ENCODE assay signal across 1 cellular context in genomic region chr15:45391746-45392711, GRCh38.
A peak's percentile ranks its signal among the peaks of the same experiment; 100 is the strongest.
TF ChIP-seq lines count a peak whose summit lies in the region.

No MANE protein-coding gene starts in this region.

TF ChIP-seq in GM12878, 131 proteins besides CTCF, POLR2A, EP300 and RAD21 (continued from another document):
- no peak; the same call in 1 of the 2 replicates for TF ChIP-seq ZBTB40 (IDR thresholded peaks at IDR 0.05; ENCODE audit: borderline replicate concordance)
- peak; percentile 52 for TF ChIP-seq RUNX3 (IDR thresholded peaks at IDR 0.05; ENCODE audit: low read length)
- TF ChIP-seq ETV6 (conservative IDR thresholded peaks at IDR 0.05 in 1 of 2, IDR thresholded peaks at IDR 0.05 in 1 of 2; ENCODE audit: borderline replicate concordance in 1 of 2, low read depth in 1 of 2), result peak in 1 of 2 experiments; percentile 90; a peak in 2 of 4 replicates
- peak; percentile 10; the same call in 1 of the 2 replicates for TF ChIP-seq FOXM1 (IDR thresholded peaks at IDR 0.05; ENCODE audit: low read depth, low read length)
- peak; percentile 84; the same call in 1 of the 2 replicates for TF ChIP-seq BACH1 (IDR thresholded peaks at IDR 0.05; ENCODE audit: borderline replicate concordance)
- TF ChIP-seq MTA3 (IDR thresholded peaks at IDR 0.05; ENCODE audit: borderline replicate concordance, low read length), result 0 out of 2 replicates have a peak, but pooled peaks have one; percentile 72
- TF ChIP-seq MYB (IDR thresholded peaks at IDR 0.05; ENCODE audit: borderline replicate concordance, low read depth, low read length), result no peak
- TF ChIP-seq, protein P1, sequence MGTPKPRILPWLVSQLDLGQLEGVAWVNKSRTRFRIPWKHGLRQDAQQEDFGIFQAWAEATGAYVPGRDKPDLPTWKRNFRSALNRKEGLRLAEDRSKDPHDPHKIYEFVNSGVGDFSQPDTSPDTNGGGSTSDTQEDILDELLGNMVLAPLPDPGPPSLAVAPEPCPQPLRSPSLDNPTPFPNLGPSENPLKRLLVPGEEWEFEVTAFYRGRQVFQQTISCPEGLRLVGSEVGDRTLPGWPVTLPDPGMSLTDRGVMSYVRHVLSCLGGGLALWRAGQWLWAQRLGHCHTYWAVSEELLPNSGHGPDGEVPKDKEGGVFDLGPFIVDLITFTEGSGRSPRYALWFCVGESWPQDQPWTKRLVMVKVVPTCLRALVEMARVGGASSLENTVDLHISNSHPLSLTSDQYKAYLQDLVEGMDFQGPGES (IDR thresholded peaks at IDR 0.05), result no peak
- no peak for TF ChIP-seq POLR2AphosphoS2 (IDR thresholded peaks at IDR 0.05; ENCODE audit: low read depth, low read length)
- peak; percentile 56 for TF ChIP-seq CREM (IDR thresholded peaks at IDR 0.05; ENCODE audit: low read depth)
- 0 out of 2 replicates have a peak, but pooled peaks have one; percentile 43 for TF ChIP-seq RCOR1 (conservative IDR thresholded peaks at IDR 0.05; ENCODE audit: low read depth, low read length)
- TF ChIP-seq BHLHE40 (IDR thresholded peaks at IDR 0.05; ENCODE audit: borderline replicate concordance in 1 of 2, low read depth in 2 of 2, low read length in 1 of 2), result peak; percentile 99 to 100
- TF ChIP-seq ZNF207 (IDR thresholded peaks at IDR 0.05; ENCODE audit: borderline replicate concordance), result no peak
- TF ChIP-seq IKZF1 (conservative IDR thresholded peaks at IDR 0.05), result peak; percentile 89
- peak; percentile 47; the same call in 1 of the 2 replicates for TF ChIP-seq PAX5 (IDR thresholded peaks at IDR 0.05; ENCODE audit: borderline replicate concordance, low read depth, low read length)
- TF ChIP-seq EGR1 (IDR thresholded peaks at IDR 0.05; ENCODE audit: borderline replicate concordance in 1 of 2, low read depth in 2 of 2, low read length in 2 of 2), result no peak
- TF ChIP-seq PKNOX1 (IDR thresholded peaks at IDR 0.05), result no peak; the same call in 1 of the 2 replicates
- TF ChIP-seq FOXK2 (IDR thresholded peaks at IDR 0.05), result no peak; the same call in 1 of the 2 replicates
- peak; percentile 94 to 96 for TF ChIP-seq IKZF2 (IDR thresholded peaks at IDR 0.05)
- TF ChIP-seq GATAD2B (conservative IDR thresholded peaks at IDR 0.05; ENCODE audit: low read depth), result 0 out of 2 replicates have a peak, but pooled peaks have one; percentile 57
- TF ChIP-seq SKIL (IDR thresholded peaks at IDR 0.05; ENCODE audit: low read depth, poor library complexity, severe bottlenecking), result peak; percentile 40
- TF ChIP-seq, protein P2, sequence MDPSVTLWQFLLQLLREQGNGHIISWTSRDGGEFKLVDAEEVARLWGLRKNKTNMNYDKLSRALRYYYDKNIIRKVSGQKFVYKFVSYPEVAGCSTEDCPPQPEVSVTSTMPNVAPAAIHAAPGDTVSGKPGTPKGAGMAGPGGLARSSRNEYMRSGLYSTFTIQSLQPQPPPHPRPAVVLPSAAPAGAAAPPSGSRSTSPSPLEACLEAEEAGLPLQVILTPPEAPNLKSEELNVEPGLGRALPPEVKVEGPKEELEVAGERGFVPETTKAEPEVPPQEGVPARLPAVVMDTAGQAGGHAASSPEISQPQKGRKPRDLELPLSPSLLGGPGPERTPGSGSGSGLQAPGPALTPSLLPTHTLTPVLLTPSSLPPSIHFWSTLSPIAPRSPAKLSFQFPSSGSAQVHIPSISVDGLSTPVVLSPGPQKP (IDR thresholded peaks at IDR 0.05; ENCODE audit: low read depth, low read length), result no peak
- peak; percentile 91 for TF ChIP-seq NBN (IDR thresholded peaks at IDR 0.05)
- no peak for TF ChIP-seq MYC (IDR thresholded peaks at IDR 0.05; ENCODE audit: insufficient read depth, insufficient read length, insufficient replicate concordance, low read length, severe bottlenecking)
- peak; percentile 46; the same call in 1 of the 2 replicates for TF ChIP-seq CREB1 (IDR thresholded peaks at IDR 0.05; ENCODE audit: low read depth)
- TF ChIP-seq RELB (IDR thresholded peaks at IDR 0.05; ENCODE audit: low read depth), result peak; percentile 97
- peak; percentile 77 for TF ChIP-seq MTA2 (IDR thresholded peaks at IDR 0.05; ENCODE audit: low read depth)
- TF ChIP-seq SREBF2 (IDR thresholded peaks at IDR 0.05; ENCODE audit: low read length), result no peak
- TF ChIP-seq SPI1 (IDR thresholded peaks at IDR 0.05; ENCODE audit: borderline replicate concordance, insufficient read depth, low read depth, low read length), result peak; percentile 86
- peak; percentile 56 for TF ChIP-seq JUNB (IDR thresholded peaks at IDR 0.05)
- no peak for TF ChIP-seq RBBP5 (conservative IDR thresholded peaks at IDR 0.05)
- peak; percentile 75; the same call in 2 of the 3 replicates for TF ChIP-seq POU2F2 (IDR thresholded peaks at IDR 0.05; ENCODE audit: borderline replicate concordance, low read depth, low read length)
- TF ChIP-seq BRCA1 (IDR thresholded peaks at IDR 0.05; ENCODE audit: low read depth, low read length), result no peak
- no peak for TF ChIP-seq SMARCA5 (IDR thresholded peaks at IDR 0.05)
- TF ChIP-seq EZH2 (IDR thresholded peaks at IDR 0.05; ENCODE audit: borderline replicate concordance, control insufficient read depth, low read depth, low read length), result 0 out of 2 replicates have a peak, but pooled peaks have one; percentile 16
- peak; percentile 86 for TF ChIP-seq EED (IDR thresholded peaks at IDR 0.05; ENCODE audit: low read depth)
- TF ChIP-seq TBL1XR1 (IDR thresholded peaks at IDR 0.05; ENCODE audit: low read depth, low read length), result peak; percentile 61; the same call in 1 of the 2 replicates
- TF ChIP-seq, protein P3, sequence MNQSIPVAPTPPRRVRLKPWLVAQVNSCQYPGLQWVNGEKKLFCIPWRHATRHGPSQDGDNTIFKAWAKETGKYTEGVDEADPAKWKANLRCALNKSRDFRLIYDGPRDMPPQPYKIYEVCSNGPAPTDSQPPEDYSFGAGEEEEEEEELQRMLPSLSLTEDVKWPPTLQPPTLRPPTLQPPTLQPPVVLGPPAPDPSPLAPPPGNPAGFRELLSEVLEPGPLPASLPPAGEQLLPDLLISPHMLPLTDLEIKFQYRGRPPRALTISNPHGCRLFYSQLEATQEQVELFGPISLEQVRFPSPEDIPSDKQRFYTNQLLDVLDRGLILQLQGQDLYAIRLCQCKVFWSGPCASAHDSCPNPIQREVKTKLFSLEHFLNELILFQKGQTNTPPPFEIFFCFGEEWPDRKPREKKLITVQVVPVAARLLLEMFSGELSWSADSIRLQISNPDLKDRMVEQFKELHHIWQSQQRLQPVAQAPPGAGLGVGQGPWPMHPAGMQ (IDR thresholded peaks at IDR 0.05; ENCODE audit: borderline replicate concordance), result no peak
- TF ChIP-seq CHD2 (IDR thresholded peaks at IDR 0.05; ENCODE audit: borderline replicate concordance, low read depth, low read length), result peak; percentile 62; the same call in 1 of the 2 replicates
- TF ChIP-seq ZNF24 (IDR thresholded peaks at IDR 0.05), result peak; percentile 56; the same call in 1 of the 2 replicates
- peak; percentile 95 for TF ChIP-seq ATF7 (IDR thresholded peaks at IDR 0.05; ENCODE audit: low read depth)
- TF ChIP-seq SP1 (IDR thresholded peaks at IDR 0.05; ENCODE audit: low read depth, low read length), result peak; percentile 21
- TF ChIP-seq, protein P4, sequence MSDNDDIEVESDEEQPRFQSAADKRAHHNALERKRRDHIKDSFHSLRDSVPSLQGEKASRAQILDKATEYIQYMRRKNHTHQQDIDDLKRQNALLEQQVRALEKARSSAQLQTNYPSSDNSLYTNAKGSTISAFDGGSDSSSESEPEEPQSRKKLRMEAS (IDR thresholded peaks at IDR 0.05; ENCODE audit: low read depth, low read length), result peak; percentile 63
- peak; percentile 63; the same call in 1 of the 2 replicates for TF ChIP-seq ATF2 (IDR thresholded peaks at IDR 0.05; ENCODE audit: low read length)
- TF ChIP-seq TCF7 (IDR thresholded peaks at IDR 0.05; ENCODE audit: borderline replicate concordance), result no peak
